Comparison of ENCODE assay signal across 1 cellular context in genomic region chr3:50298836-50299637, GRCh38.
A peak's percentile ranks its signal among the peaks of the same experiment; 100 is the strongest.
TF ChIP-seq lines count a peak whose summit lies in the region.

Gene HYAL3, minus strand, starts transcription at chr3:50299405. Its CDS starts 3,803 bp downstream, at chr3:50295602.
Gene NAA80, minus strand, starts transcription at chr3:50299405. Its CDS starts 1,942 bp downstream, at chr3:50297463.

TF ChIP-seq in HepG2, 621 proteins besides CTCF, POLR2A, EP300 and RAD21 (continued from another document and continues in another):
- TF ChIP-seq ZHX1 (CRISPR knock-in tag; IDR thresholded peaks at IDR 0.05; ENCODE audit: low read depth) (peak; percentile 90), HOXA5 (CRISPR knock-in tag; IDR thresholded peaks at IDR 0.05) (peak; percentile 24; the same call in 1 of the 2 replicates), TOPORS (CRISPR knock-in tag; IDR thresholded peaks at IDR 0.05) (no peak), ZNF614 (CRISPR knock-in tag; IDR thresholded peaks at IDR 0.05; ENCODE audit: borderline replicate concordance) (peak; percentile 54; the same call in 1 of the 2 replicates), MLX (CRISPR knock-in tag; IDR thresholded peaks at IDR 0.05) (no peak; the same call in 1 of the 2 replicates), ZNF687 (CRISPR knock-in tag; IDR thresholded peaks at IDR 0.05) (peak; percentile 95), ETV6 (CRISPR knock-in tag; conservative IDR thresholded peaks at IDR 0.05) (0 out of 2 replicates have a peak, but pooled peaks have one; percentile 22), FOXK1 (CRISPR knock-in tag; IDR thresholded peaks at IDR 0.05; ENCODE audit: borderline replicate concordance, low read depth) (peak; percentile 9; the same call in 1 of the 2 replicates), HBP1 (CRISPR knock-in tag; IDR thresholded peaks at IDR 0.05; ENCODE audit: low read depth) (peak; percentile 69), ZBTB33 (CRISPR knock-in tag; IDR thresholded peaks at IDR 0.05) (0 out of 2 replicates have a peak, but pooled peaks have one; percentile 16), NFE2L1 (CRISPR knock-in tag; IDR thresholded peaks at IDR 0.05; ENCODE audit: borderline replicate concordance) (0 out of 2 replicates have a peak, but pooled peaks have one; percentile 60), ERF (CRISPR knock-in tag; IDR thresholded peaks at IDR 0.05) (peak; percentile 77; the same call in 1 of the 2 replicates), MEF2D (CRISPR knock-in tag; IDR thresholded peaks at IDR 0.05) (peak; percentile 23; the same call in 1 of the 2 replicates), BATF2 (CRISPR knock-in tag; IDR thresholded peaks at IDR 0.05) (0 out of 2 replicates have a peak, but pooled peaks have one; percentile 72), STAT6 (CRISPR knock-in tag; IDR thresholded peaks at IDR 0.05; ENCODE audit: borderline replicate concordance) (0 out of 2 replicates have a peak, but pooled peaks have one; percentile 43), DMTF1 (CRISPR knock-in tag; IDR thresholded peaks at IDR 0.05) (no peak), SAP130 (CRISPR knock-in tag; IDR thresholded peaks at IDR 0.05; ENCODE audit: low read depth) (peak; percentile 54), MTERF4 (CRISPR knock-in tag; IDR thresholded peaks at IDR 0.05) (0 out of 2 replicates have a peak, but pooled peaks have one; percentile 18), NFRKB (IDR thresholded peaks at IDR 0.05) (no peak), ELF1 (CRISPR knock-in tag; IDR thresholded peaks at IDR 0.05) (peak; percentile 13; the same call in 1 of the 2 replicates), ZNF749 (CRISPR knock-in tag; IDR thresholded peaks at IDR 0.05; ENCODE audit: borderline replicate concordance) (peak; percentile 83; the same call in 1 of the 2 replicates), FOXC1 (CRISPR knock-in tag; IDR thresholded peaks at IDR 0.05; ENCODE audit: borderline replicate concordance) (peak; percentile 57; the same call in 1 of the 2 replicates), PLRG1 (conservative IDR thresholded peaks at IDR 0.05) (no peak), ZNF660 (CRISPR knock-in tag; IDR thresholded peaks at IDR 0.05; ENCODE audit: borderline replicate concordance, low read depth) (no peak), PCBP1 (IDR thresholded peaks at IDR 0.05; ENCODE audit: borderline replicate concordance, low read depth, low read length) (peak; percentile 23; the same call in 1 of the 2 replicates), CBX5 (CRISPR knock-in tag; IDR thresholded peaks at IDR 0.05; ENCODE audit: borderline replicate concordance) (peak; percentile 49; the same call in 1 of the 2 replicates), TBX2 (CRISPR knock-in tag; IDR thresholded peaks at IDR 0.05; ENCODE audit: borderline replicate concordance) (no peak; the same call in 1 of the 2 replicates), ZFY (CRISPR knock-in tag; IDR thresholded peaks at IDR 0.05) (peak; percentile 71; the same call in 1 of the 2 replicates), KLF15 (CRISPR knock-in tag; IDR thresholded peaks at IDR 0.05; ENCODE audit: borderline replicate concordance) (peak; percentile 65; the same call in 1 of the 2 replicates), ZNF766 (CRISPR knock-in tag; IDR thresholded peaks at IDR 0.05; ENCODE audit: borderline replicate concordance) (0 out of 2 replicates have a peak, but pooled peaks have one; percentile 14), REL (CRISPR knock-in tag; conservative IDR thresholded peaks at IDR 0.05) (0 out of 2 replicates have a peak, but pooled peaks have one; percentile 80), PHF21A (CRISPR knock-in tag; IDR thresholded peaks at IDR 0.05) (peak; percentile 58; the same call in 1 of the 2 replicates), ZNF138 (CRISPR knock-in tag; IDR thresholded peaks at IDR 0.05; ENCODE audit: low read depth) (peak; percentile 76; the same call in 1 of the 2 replicates), CBX1 (IDR thresholded peaks at IDR 0.05; ENCODE audit: low read depth) (peak; percentile 58), TBX3 (IDR thresholded peaks at IDR 0.05; ENCODE audit: borderline replicate concordance) (peak; percentile 33; the same call in 1 of the 2 replicates), JARID2 (CRISPR knock-in tag; IDR thresholded peaks at IDR 0.05; ENCODE audit: insufficient replicate concordance) (peak; percentile 53), ZNF350 (CRISPR knock-in tag; IDR thresholded peaks at IDR 0.05; ENCODE audit: borderline replicate concordance, low read depth) (peak; percentile 37; the same call in 1 of the 2 replicates), SSRP1 (CRISPR knock-in tag; IDR thresholded peaks at IDR 0.05) (0 out of 2 replicates have a peak, but pooled peaks have one; percentile 52), CREB1 (IDR thresholded peaks at IDR 0.05) (peak; percentile 90; the same call in 1 of the 2 replicates), CREB1 (CRISPR knock-in tag; IDR thresholded peaks at IDR 0.05) (no peak)
